ENCODE assay signal across 9 cellular contexts in the genomic region with DNA sequence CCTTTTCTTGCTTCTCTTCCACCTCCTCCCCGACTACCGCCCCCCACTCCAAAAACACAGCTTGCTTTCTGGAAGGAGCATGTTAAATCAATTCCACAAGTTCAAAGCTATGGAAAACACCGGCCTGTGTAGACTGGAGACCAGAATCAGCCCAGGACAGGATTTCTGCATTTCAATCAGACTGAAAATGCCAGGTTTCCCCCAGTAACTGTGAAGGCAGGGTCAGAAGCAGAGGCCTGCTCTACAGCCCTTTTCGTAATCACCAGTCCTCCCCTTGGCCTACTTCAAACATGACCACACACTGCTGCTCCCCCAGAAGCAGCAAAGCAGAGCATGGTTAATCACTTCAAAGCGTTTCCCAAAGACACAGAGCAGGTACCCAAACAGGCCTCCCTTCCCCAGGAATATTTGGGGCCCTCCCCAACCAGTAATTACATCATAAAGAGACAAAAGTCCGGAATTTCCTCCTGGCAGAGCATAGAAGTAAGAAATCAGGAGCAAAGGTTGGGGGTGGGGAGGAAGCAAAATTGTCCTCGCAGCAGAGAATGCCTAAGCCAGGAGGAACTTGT. TPM values are rescaled to one million over a fixed set of nuclear protein-coding genes. Genes with fewer than 3 reads are reported as not detected.
DNase-seq lines count a peak whose midpoint lies in the region; ATAC-seq, FAIRE-seq and TF ChIP-seq lines count a peak whose summit lies in the region.
"Had no signal": no experiment of that assay in that cellular context is flagged by ENCODE, and none has a peak within 500 bp of the region (broad histone marks: within the 10 kb centered on the region; RNA-seq: fewer than 3 reads in every experiment).

No MANE protein-coding gene starts in this region.

- TF ChIP-seq EP300 in A549 (IDR thresholded peaks at IDR 0.05) = peak; percentile 72 to 86; a peak in 3 of 5 replicates

- TF ChIP-seq RAD21 in A549 (conservative IDR thresholded peaks at IDR 0.05 in 1 of 2, IDR thresholded peaks at IDR 0.05 in 1 of 2) = peak in 1 of 2 experiments; percentile 30; a peak in 2 of 5 replicates

- H3K4me3 Mint-ChIP-seq in MCF 10A (ENCODE audit: unreplicated experiment) = peak overlapping the region; percentile 65

- H3K27me3 Mint-ChIP-seq in MCF 10A (ENCODE audit: insufficient read depth, unreplicated experiment) = no peaks in the 10 kb centered on the region

- no peak for FAIRE-seq in A549 (lab: Jason Lieb, UNC)

- no peaks in the 10 kb centered on the region for H3K36me3 ChIP-seq in testis (ENCODE audit: low read depth, missing control alignments)

- H3K27me3 ChIP-seq in testis = no peaks in the 10 kb centered on the region

- peaks cover 35% of the 10 kb centered on the region for H3K36me3 Mint-ChIP-seq in MCF 10A (ENCODE audit: insufficient read depth, unreplicated experiment)

- H3K4me1 Mint-ChIP-seq in MCF 10A (ENCODE audit: insufficient read depth, unreplicated experiment) = peaks cover 60% of the 10 kb centered on the region

- ATAC-seq in A549 (peak; percentile 37 to 47; a peak in 4 of 6 replicates), HG03159 (IDR thresholded peaks at IDR 0.05; ENCODE audit: unreplicated experiment) (no peak), HG02885 (IDR thresholded peaks at IDR 0.05; ENCODE audit: poor library complexity, unreplicated experiment) (no peak)

- CTCF ChIA-PET in A549 (lab: Yijun Ruan, JAX) (interaction anchor here (1.0 to 7.4 kb wide), 7 partner anchors 11 to 65 kb away, joined by 3 to 63 read pairs (median 5); partner anchors contain the start of gene ZMYND8), MCF 10A (lab: Yijun Ruan, JAX) (interaction anchor here (0.6 to 5.5 kb wide), 15 partner anchors 10 to 303 kb away, joined by 3 to 50 read pairs (median 4); partner anchors contain the start of gene ZMYND8)

- DNase-seq in A549 (ENCODE audit: low read depth in 1 of 2, low spot score in 1 of 2) = peak in 1 of 2 experiments; percentile 82
- DNase-seq in HuH-7.5 (ENCODE audit: low spot score) = peak; percentile 64
- peak; percentile 93 for DNase-seq in MCF 10A (ENCODE audit: unreplicated experiment)
- peak; percentile 79 for DNase-seq in kidney glomerular epithelial cell (lab: John Stamatoyannopoulos, UW)
- no peak for DNase-seq in testis
- no peak for DNase-seq in KG1 (lab: John Stamatoyannopoulos, UW)

- TF ChIP-seq CTCF in A549 (IDR thresholded peaks at IDR 0.05) (no peak), MCF 10A (IDR thresholded peaks at IDR 0.05; ENCODE audit: unreplicated experiment) (no peak), testis (IDR thresholded peaks at IDR 0.05) (no peak)

- BruUV-seq in MCF 10A (replicated peaks; lab: Mats Ljungman, UMichigan) = no TSS peak

- peak overlapping the region; percentile 94 for H3K27ac Mint-ChIP-seq in MCF 10A (ENCODE audit: low read depth, unreplicated experiment)

- H3K9me3 Mint-ChIP-seq in MCF 10A (ENCODE audit: unreplicated experiment) = no peaks in the 10 kb centered on the region

- no peak overlapping the region for H3K4me3 ChIP-seq in A549
- H3K4me3 ChIP-seq in testis = no peak overlapping the region
- H3K4me3 ChIP-seq: GM12878 had no signal

- peak overlapping the region; percentile 63 for H3K4me2 ChIP-seq in A549

- 40% methylated on average over 7 of the region's 7 CpGs for WGBS in A549 (ENCODE audit: missing lambda C conversion rate)
- WGBS in testis, 2 donors = 29 to 35% methylated on average over 7 of the region's 7 CpGs

- POLR2A ChIA-PET in A549 (lab: Yijun Ruan, JAX) (interaction anchor here (0.5 to 3.1 kb wide), 5 partner anchors 28 to 66 kb away, joined by 3 to 33 read pairs (median 3); partner anchors contain the start of gene ZMYND8), MCF 10A (lab: Yijun Ruan, JAX) (interaction anchor here (0.6 to 46.0 kb wide), 26 partner anchors 12 to 571 kb away, joined by 3 to 1977 read pairs (median 6); partner anchors contain the start of genes NCOA3 and ZMYND8)

- peak overlapping the region; percentile 94 to 97 for H3K27ac ChIP-seq in A549
- peak overlapping the region; percentile 91 to 94 for H3K27ac ChIP-seq in testis

- no peak for TF ChIP-seq POLR2A in A549 (IDR thresholded peaks at IDR 0.05; ENCODE audit: low read length)
- TF ChIP-seq POLR2A in testis (IDR thresholded peaks at IDR 0.05) = no peak

- peaks cover 89% of the 10 kb centered on the region for H3K4me1 ChIP-seq in A549
- H3K4me1 ChIP-seq in testis = peaks cover 58% of the 10 kb centered on the region

- intact Hi-C loops in MCF 10A (cut with micrococcal nuclease) = loop anchor here (2.0 to 5.0 kb wide), 3 partner anchors 43 to 147 kb away; no protein-coding TSS in a partner anchor
- intact Hi-C loops in testis (cut with DNase I; ENCODE audit: low total_unique reads) = loop anchor here (5.0 kb wide), 2 partner anchors 39 to 41 kb away; partner anchors contain the start of gene ZMYND8

- peaks cover 8% of the 10 kb centered on the region for H3K9me3 ChIP-seq in A549
- H3K9me3 ChIP-seq in testis = no peaks in the 10 kb centered on the region

TF ChIP-seq in A549, 52 proteins besides CTCF, POLR2A, EP300 and RAD21 (continues in another document):
- no peak for TF ChIP-seq KDM1A (IDR thresholded peaks at IDR 0.05; ENCODE audit: low read depth)
- TF ChIP-seq FOXS1 (CRISPR knock-in tag; IDR thresholded peaks at IDR 0.05) = peak; percentile 56; the same call in 1 of the 2 replicates
- TF ChIP-seq CHD2 (IDR thresholded peaks at IDR 0.05; ENCODE audit: low read length, partially characterized antibody) = no peak
- TF ChIP-seq FOSB (CRISPR knock-in tag; IDR thresholded peaks at IDR 0.05) = no peak
- no peak for TF ChIP-seq NFE2L2 (conservative IDR thresholded peaks at IDR 0.05; ENCODE audit: low read length)
- TF ChIP-seq RNF2 (IDR thresholded peaks at IDR 0.05; ENCODE audit: borderline replicate concordance, low read depth) = no peak
- no peak for TF ChIP-seq E2F6 (IDR thresholded peaks at IDR 0.05; ENCODE audit: borderline replicate concordance, low read depth)
- no peak for TF ChIP-seq HDAC2 (IDR thresholded peaks at IDR 0.05)
- TF ChIP-seq POLR2AphosphoS2 (conservative IDR thresholded peaks at IDR 0.05; ENCODE audit: low read length) = no peak
- TF ChIP-seq HES2 (IDR thresholded peaks at IDR 0.05) = 0 out of 2 replicates have a peak, but pooled peaks have one; percentile 21
- TF ChIP-seq EHF (CRISPR knock-in tag; IDR thresholded peaks at IDR 0.05) = peak; percentile 73
- TF ChIP-seq CBX2 (IDR thresholded peaks at IDR 0.05; ENCODE audit: borderline replicate concordance, low read depth) = no peak
- TF ChIP-seq HOXA7 (CRISPR knock-in tag; IDR thresholded peaks at IDR 0.05) = peak; percentile 12; the same call in 1 of the 2 replicates
- TF ChIP-seq GATA3 (IDR thresholded peaks at IDR 0.05; ENCODE audit: borderline replicate concordance) = no peak
- no peak for TF ChIP-seq CBX8 (IDR thresholded peaks at IDR 0.05)
- TF ChIP-seq JUN (IDR thresholded peaks at IDR 0.05) = peak in 1 of 2 experiments; percentile 61; a peak in 1 of 5 replicates
- peak; percentile 84 for TF ChIP-seq HOXB13 (CRISPR knock-in tag; IDR thresholded peaks at IDR 0.05; ENCODE audit: low read depth)
- TF ChIP-seq MYC (IDR thresholded peaks at IDR 0.05; ENCODE audit: borderline replicate concordance, low read length) = no peak
- no peak for TF ChIP-seq SMC3 (IDR thresholded peaks at IDR 0.05)
- no peak for TF ChIP-seq USF2 (IDR thresholded peaks at IDR 0.05)
- peak; percentile 13 to 59; a peak in 2 of 4 replicates for TF ChIP-seq CEBPB (IDR thresholded peaks at IDR 0.05)
- TF ChIP-seq ESRRA (IDR thresholded peaks at IDR 0.05; ENCODE audit: borderline replicate concordance, low read length) = no peak
- TF ChIP-seq HOXB5 (CRISPR knock-in tag; IDR thresholded peaks at IDR 0.05) = peak; percentile 43
- no peak for TF ChIP-seq HEYL (CRISPR knock-in tag; IDR thresholded peaks at IDR 0.05)
- TF ChIP-seq ZC3H11A (IDR thresholded peaks at IDR 0.05) = no peak
- TF ChIP-seq FOSL2 (IDR thresholded peaks at IDR 0.05) = no peak
- TF ChIP-seq FOSL2 (CRISPR knock-in tag; IDR thresholded peaks at IDR 0.05) = no peak

RNA-seq across cellular contexts. Expression of gene ZMYND8, which starts 38.4 kb away (rescaled TPM):
- polyA plus RNA-seq in A549 (2011; rRNA removed) = 23.6 and 24.9 TPM in 2 replicates
- polyA plus RNA-seq in A549 (2012; cell fraction: cytosol; rRNA removed) = 10.9 TPM in 2 replicates
- 19.5 and 21.4 TPM in 2 replicates for polyA plus RNA-seq in A549 (2012; cell fraction: nucleus; rRNA removed)
- polyA plus RNA-seq in A549 (2017; fragmentation: RNase III; extraction: RNeasy Plus Mini Kit Qiagen cat#74134 plus additional on column Dnase treatment) = 10.2 to 11.2 TPM (median 10.4 TPM) in 3 replicates
- polyA minus RNA-seq in A549 (2011; rRNA and poly(A)+ RNA removed) = 22.2 and 24.4 TPM in 2 replicates
- 126 and 127 TPM in 2 replicates for total RNA-seq in MCF 10A (2022)
- 100 to 1,000 TPM in 1 of 2 donors, 10 to 100 TPM in 1; 87.2 to 102 TPM for total RNA-seq in testis
- polyA plus RNA-seq in testis (ENCODE audit: insufficient read depth, low read depth, low replicate concordance) = 30.4 TPM

Comparison
In these comparisons a context has a peak if more than half of its experiments do, and no peak if none do; other contexts are left out.
1. ATAC-seq: peak in A549 (2 of 2); none in HG03159 (single experiment) and HG02885 (single experiment).
2. DNase-seq: peak in HuH-7.5 (single experiment), MCF 10A (single experiment) and kidney glomerular epithelial cell (single experiment); none in testis (single experiment) and KG1 (single experiment).